In genomic region chr1:248688527-248689298, GRCh38 we compare ENCODE assay signal across 17 cellular contexts. TPM values are rescaled to one million over a fixed set of nuclear protein-coding genes. Genes with fewer than 3 reads are reported as not detected.
DNase-seq lines count a peak whose midpoint lies in the region; ATAC-seq, FAIRE-seq and TF ChIP-seq lines count a peak whose summit lies in the region.
"Had no signal": no experiment of that assay in that cellular context is flagged by ENCODE, and none has a peak within 500 bp of the region (broad histone marks: within the 10 kb centered on the region; RNA-seq: fewer than 3 reads in every experiment).

No MANE protein-coding gene starts in this region.

- intact Hi-C loops in HepG2 (cut with micrococcal nuclease; ENCODE audit: unreplicated experiment) (no loop called here), Right ventricle myocardium superior (cut with DNase I) (no loop called here)

- TF ChIP-seq EP300 in HepG2 (IDR thresholded peaks at IDR 0.05; ENCODE audit: low read depth in 2 of 2, low read length in 2 of 2): no peak
- TF ChIP-seq EP300 in HepG2 (CRISPR knock-in tag; IDR thresholded peaks at IDR 0.05; ENCODE audit: borderline replicate concordance): no peak

- no TSS peak for BruUV-seq in HepG2 (replicated peaks; lab: Mats Ljungman, UMichigan)

- no peak for FAIRE-seq in HepG2 (lab: Jason Lieb, UNC)

- CTCF ChIA-PET in HepG2 (lab: Yijun Ruan, JAX; ENCODE audit: low intra/inter-chr PET ratio, low total read pairs): interaction anchor here (1.1 kb wide), 1 partner anchor 66 kb away, joined by 4 read pairs; no protein-coding TSS in a partner anchor

- TF ChIP-seq CTCF in OCI-LY3 (IDR thresholded peaks at IDR 0.05; ENCODE audit: low read depth, low read length) (no peak), HepG2 (CRISPR knock-in tag; IDR thresholded peaks at IDR 0.05) (no peak), BE2C (IDR thresholded peaks at IDR 0.05; ENCODE audit: low read depth, low read length) (no peak)

- H3K36me3 ChIP-seq in OCI-LY3 (replicated peaks; ENCODE audit: low read depth, low read length) (peaks cover 2% of the 10 kb centered on the region), HepG2 (replicated peaks in 1 of 2; ENCODE audit: control insufficient read depth in 1 of 2, insufficient read depth in 2 of 2, low read length in 2 of 2) (no peaks in the 10 kb centered on the region), BE2C (no peaks in the 10 kb centered on the region)

- no peaks in the 10 kb centered on the region for H3K79me2 ChIP-seq in OCI-LY3 (ENCODE audit: low read length)
- no peaks in the 10 kb centered on the region for H3K79me2 ChIP-seq in HepG2 (ENCODE audit: insufficient read depth, low read length)

- H3K9me3 ChIP-seq in OCI-LY3 (ENCODE audit: insufficient read depth, low read length) (peaks cover 3% of the 10 kb centered on the region), HepG2 (ENCODE audit: low read length) (no peaks in the 10 kb centered on the region), BE2C (no peaks in the 10 kb centered on the region; the same call in 1 of the 2 replicates)
- H3K9me3 ChIP-seq: mucosa of descending colon, SK-N-SH had no signal

- H3K4me1 ChIP-seq in OCI-LY3 (ENCODE audit: low read length) (peaks cover 35% of the 10 kb centered on the region), HepG2 (ENCODE audit: insufficient read depth, low read length) (no peaks in the 10 kb centered on the region), BE2C (no peaks in the 10 kb centered on the region)

- H4K20me1 ChIP-seq in OCI-LY3 (ENCODE audit: insufficient read depth, low read length): no peaks in the 10 kb centered on the region
- H4K20me1 ChIP-seq in HepG2 (ENCODE audit: insufficient read depth, low read length): no peaks in the 10 kb centered on the region

- H2AFZ ChIP-seq in OCI-LY3 (ENCODE audit: low read depth, low read length): no peak overlapping the region
- H2AFZ ChIP-seq in HepG2 (ENCODE audit: low read length): no peak overlapping the region

- ATAC-seq in GM18519 (IDR thresholded peaks at IDR 0.05; ENCODE audit: low FRiP score, unreplicated experiment): peak; percentile 31
- peak; percentile 71 for ATAC-seq in GM21390 (IDR thresholded peaks at IDR 0.05; ENCODE audit: unreplicated experiment)
- peak; percentile 63 for ATAC-seq in HG02973 (IDR thresholded peaks at IDR 0.05; ENCODE audit: unreplicated experiment)
- ATAC-seq in HepG2: no peak
- ATAC-seq in Right ventricle myocardium superior (ENCODE audit: poor library complexity): no peak
- ATAC-seq: mucosa of descending colon had no signal

- POLR2A ChIA-PET in HepG2 (lab: Yijun Ruan, JAX): no interaction called here

- DNase-seq in HepG2 (ENCODE audit: low spot score): no peak
- DNase-seq in Right ventricle myocardium superior: no peak
- DNase-seq in BE2C: no peak
- no peak for DNase-seq in substantia nigra (lab: John Stamatoyannopoulos, UW)
- DNase-seq: activated gamma-delta T cell; caudate nucleus; CD4-positive, alpha-beta memory T cell; mucosa of descending colon; NCI-H1048; NCI-H748 treated with DMSO at 0.1 percent for 48 hours; retina; SK-N-SH had no signal

- H3K4me3 ChIP-seq in OCI-LY3 (ENCODE audit: low read length) (no peak overlapping the region; the same call in 1 of the 2 replicates), HepG2 (replicated peaks in 1 of 3; ENCODE audit: insufficient read depth in 1 of 3, low read depth in 2 of 3, low read length in 3 of 3) (no peak overlapping the region), BE2C (ENCODE audit: low read depth, low read length) (no peak overlapping the region)
- H3K4me3 ChIP-seq: mucosa of descending colon had no signal

- H3K27ac ChIP-seq in OCI-LY3 (ENCODE audit: low read length): peak overlapping the region; percentile 14; the same call in 1 of the 2 replicates
- no peak overlapping the region for H3K27ac ChIP-seq in HepG2 (ENCODE audit: extremely low read length, insufficient read depth, low read length)
- no peak overlapping the region for H3K27ac ChIP-seq in substantia nigra (ENCODE audit: low read depth, low read length, poor library complexity, severe bottlenecking)

- H3K9ac ChIP-seq in OCI-LY3 (ENCODE audit: low read length) (no peak overlapping the region), HepG2 (ENCODE audit: insufficient read depth, low read depth, low read length) (no peak overlapping the region)
- H3K9ac ChIP-seq: SK-N-SH had no signal

- H3K4me2 ChIP-seq in OCI-LY3 (ENCODE audit: low read length): peak overlapping the region; percentile 50
- H3K4me2 ChIP-seq in HepG2 (ENCODE audit: low read depth, low read length): no peak overlapping the region
- H3K4me2 ChIP-seq: SK-N-SH had no signal

- H3K27me3 ChIP-seq in OCI-LY3 (ENCODE audit: low read depth, low read length) (no peaks in the 10 kb centered on the region), HepG2 (ENCODE audit: control insufficient read depth in 1 of 2, insufficient read depth in 2 of 2, low read length in 2 of 2) (no peaks in the 10 kb centered on the region), BE2C (no peaks in the 10 kb centered on the region)

- TF ChIP-seq RAD21 in HepG2 (CRISPR knock-in tag; IDR thresholded peaks at IDR 0.05): no peak

- WGBS in HepG2 (ENCODE audit: low lambda C conversion rate): 50% methylated on average over 4 of the region's 4 CpGs

- in situ Hi-C loops in HepG2 (cut with HindIII; ENCODE audit: extremely low pct_ligation_motif_present, low pct_unique_long_range_greater_than_20kb): no loop called here

- no peak for TF ChIP-seq POLR2A in HepG2 (IDR thresholded peaks at IDR 0.05; ENCODE audit: insufficient read depth in 1 of 2, low read depth in 2 of 2, low read length in 2 of 2)

RNA-seq across cellular contexts. Expression of gene OR14I1, which starts 13.9 kb away (rescaled TPM):
- total RNA-seq in HepG2 (2016; rRNA removed; fragmentation: Illumina TruSeq; extraction: Trizol): not detected in 2 replicates
- total RNA-seq in HepG2 (2016; cell fraction: cytosol; rRNA removed; fragmentation: Illumina TruSeq; extraction: Trizol; ENCODE audit: low read depth): not detected in 2 replicates
- not detected in 2 replicates for total RNA-seq in HepG2 (2016; cell fraction: insoluble cytoplasmic fraction; rRNA removed; fragmentation: Illumina TruSeq; extraction: Trizol)
- total RNA-seq in HepG2 (2016; cell fraction: membrane; rRNA removed; fragmentation: Illumina TruSeq; extraction: Trizol): not detected in 2 replicates
- not detected in 2 replicates for total RNA-seq in HepG2 (2016; cell fraction: nucleus; rRNA removed; fragmentation: Illumina TruSeq; extraction: Trizol)
- not detected in 2 replicates for polyA plus RNA-seq in HepG2 (2011; rRNA removed)
- polyA plus RNA-seq in HepG2 (2011; cell fraction: cytosol; rRNA removed): not detected in 2 replicates
- not detected in 2 replicates for polyA plus RNA-seq in HepG2 (2011; cell fraction: nucleus; rRNA removed)
- not detected in 2 replicates for polyA plus RNA-seq in HepG2 (2012)
- polyA plus RNA-seq in HepG2 (2016; cell fraction: cytosol; fragmentation: Illumina TruSeq; extraction: Trizol; ENCODE audit: low read depth): not detected in 2 replicates
- polyA plus RNA-seq in HepG2 (2016; cell fraction: insoluble cytoplasmic fraction; fragmentation: Illumina TruSeq; extraction: Trizol; ENCODE audit: low read depth): not detected in 2 replicates
- polyA plus RNA-seq in HepG2 (2016; cell fraction: membrane; fragmentation: Illumina TruSeq; extraction: Trizol; ENCODE audit: low read depth): not detected in 2 replicates
- polyA plus RNA-seq in HepG2 (2016; cell fraction: nucleus; fragmentation: Illumina TruSeq; extraction: Trizol; ENCODE audit: insufficient read depth, low read depth): not detected in 2 replicates
- not detected in 2 replicates for polyA minus RNA-seq in HepG2 (2011; rRNA and poly(A)+ RNA removed; ENCODE audit: low replicate concordance)
- polyA minus RNA-seq in HepG2 (2011; cell fraction: cytosol; rRNA and poly(A)+ RNA removed): not detected in 2 replicates
- not detected in 2 replicates for polyA minus RNA-seq in HepG2 (2011; cell fraction: nucleus; rRNA and poly(A)+ RNA removed)
- total RNA-seq in Right ventricle myocardium superior: not detected
- not detected for polyA plus RNA-seq in BE2C (2012; ENCODE audit: insufficient read depth, insufficient read length, low read depth)
- total RNA-seq: CD4-positive, alpha-beta memory T cell; epithelial cell of proximal tubule; mucosa of descending colon had no signal
- polyA plus RNA-seq: CD4-positive, alpha-beta memory T cell; SK-N-SH had no signal

RNA-seq across cellular contexts. Expression of gene OR2T27, which starts 33.4 kb away (rescaled TPM):
- total RNA-seq in HepG2 (2016; rRNA removed; fragmentation: Illumina TruSeq; extraction: Trizol) (not detected in 2 replicates), Right ventricle myocardium superior (not detected)
- not detected in 2 replicates for total RNA-seq in HepG2 (2016; cell fraction: cytosol; rRNA removed; fragmentation: Illumina TruSeq; extraction: Trizol; ENCODE audit: low read depth)
- total RNA-seq in HepG2 (2016; cell fraction: insoluble cytoplasmic fraction; rRNA removed; fragmentation: Illumina TruSeq; extraction: Trizol): not detected in 2 replicates
- not detected in 2 replicates for total RNA-seq in HepG2 (2016; cell fraction: membrane; rRNA removed; fragmentation: Illumina TruSeq; extraction: Trizol)
- total RNA-seq in HepG2 (2016; cell fraction: nucleus; rRNA removed; fragmentation: Illumina TruSeq; extraction: Trizol): not detected in 2 replicates
- not detected in 2 replicates for polyA plus RNA-seq in HepG2 (2011; rRNA removed)
- polyA plus RNA-seq in HepG2 (2011; cell fraction: cytosol; rRNA removed): not detected in 2 replicates
- not detected in 2 replicates for polyA plus RNA-seq in HepG2 (2011; cell fraction: nucleus; rRNA removed)
- polyA plus RNA-seq in HepG2 (2012): not detected in 2 replicates
- polyA plus RNA-seq in HepG2 (2016; cell fraction: cytosol; fragmentation: Illumina TruSeq; extraction: Trizol; ENCODE audit: low read depth): not detected in 2 replicates
- not detected in 2 replicates for polyA plus RNA-seq in HepG2 (2016; cell fraction: insoluble cytoplasmic fraction; fragmentation: Illumina TruSeq; extraction: Trizol; ENCODE audit: low read depth)
- not detected in 2 replicates for polyA plus RNA-seq in HepG2 (2016; cell fraction: membrane; fragmentation: Illumina TruSeq; extraction: Trizol; ENCODE audit: low read depth)
- polyA plus RNA-seq in HepG2 (2016; cell fraction: nucleus; fragmentation: Illumina TruSeq; extraction: Trizol; ENCODE audit: insufficient read depth, low read depth): not detected in 2 replicates
- polyA minus RNA-seq in HepG2 (2011; rRNA and poly(A)+ RNA removed; ENCODE audit: low replicate concordance): not detected in 2 replicates
- polyA minus RNA-seq in HepG2 (2011; cell fraction: cytosol; rRNA and poly(A)+ RNA removed): not detected in 2 replicates
- not detected in 2 replicates for polyA minus RNA-seq in HepG2 (2011; cell fraction: nucleus; rRNA and poly(A)+ RNA removed)
- polyA plus RNA-seq in BE2C (2012; ENCODE audit: insufficient read depth, insufficient read length, low read depth): not detected
- total RNA-seq: CD4-positive, alpha-beta memory T cell; epithelial cell of proximal tubule; mucosa of descending colon had no signal
- polyA plus RNA-seq: CD4-positive, alpha-beta memory T cell; SK-N-SH had no signal

RNA-seq across cellular contexts. Expression of gene OR2T35, which starts 43.6 kb away (rescaled TPM):
- not detected in 2 replicates for total RNA-seq in HepG2 (2016; rRNA removed; fragmentation: Illumina TruSeq; extraction: Trizol)
- not detected in 2 replicates for total RNA-seq in HepG2 (2016; cell fraction: cytosol; rRNA removed; fragmentation: Illumina TruSeq; extraction: Trizol; ENCODE audit: low read depth)
- not detected in 2 replicates for total RNA-seq in HepG2 (2016; cell fraction: insoluble cytoplasmic fraction; rRNA removed; fragmentation: Illumina TruSeq; extraction: Trizol)
- not detected in 2 replicates for total RNA-seq in HepG2 (2016; cell fraction: membrane; rRNA removed; fragmentation: Illumina TruSeq; extraction: Trizol)
- not detected in 2 replicates for total RNA-seq in HepG2 (2016; cell fraction: nucleus; rRNA removed; fragmentation: Illumina TruSeq; extraction: Trizol)
- polyA plus RNA-seq in HepG2 (2011; rRNA removed): not detected in 2 replicates
- polyA plus RNA-seq in HepG2 (2011; cell fraction: cytosol; rRNA removed): not detected in 2 replicates
- not detected in 2 replicates for polyA plus RNA-seq in HepG2 (2011; cell fraction: nucleus; rRNA removed)
- polyA plus RNA-seq in HepG2 (2012): not detected in 2 replicates
- not detected in 2 replicates for polyA plus RNA-seq in HepG2 (2016; cell fraction: cytosol; fragmentation: Illumina TruSeq; extraction: Trizol; ENCODE audit: low read depth)
- polyA plus RNA-seq in HepG2 (2016; cell fraction: insoluble cytoplasmic fraction; fragmentation: Illumina TruSeq; extraction: Trizol; ENCODE audit: low read depth): not detected in 2 replicates
- polyA plus RNA-seq in HepG2 (2016; cell fraction: membrane; fragmentation: Illumina TruSeq; extraction: Trizol; ENCODE audit: low read depth): not detected in 2 replicates
- polyA plus RNA-seq in HepG2 (2016; cell fraction: nucleus; fragmentation: Illumina TruSeq; extraction: Trizol; ENCODE audit: insufficient read depth, low read depth): not detected in 2 replicates
- polyA minus RNA-seq in HepG2 (2011; rRNA and poly(A)+ RNA removed; ENCODE audit: low replicate concordance): not detected in 2 replicates
- polyA minus RNA-seq in HepG2 (2011; cell fraction: cytosol; rRNA and poly(A)+ RNA removed): not detected in 2 replicates
- not detected in 2 replicates for polyA minus RNA-seq in HepG2 (2011; cell fraction: nucleus; rRNA and poly(A)+ RNA removed)
- total RNA-seq in Right ventricle myocardium superior: not detected
- polyA plus RNA-seq in BE2C (2012; ENCODE audit: insufficient read depth, insufficient read length, low read depth): not detected
- total RNA-seq: CD4-positive, alpha-beta memory T cell; epithelial cell of proximal tubule; mucosa of descending colon had no signal
- polyA plus RNA-seq: CD4-positive, alpha-beta memory T cell; SK-N-SH had no signal

RNA-seq across cellular contexts. Expression of gene OR2T11, which starts 53.8 kb away (rescaled TPM):
- total RNA-seq in HepG2 (2016; rRNA removed; fragmentation: Illumina TruSeq; extraction: Trizol) (not detected in 2 replicates), Right ventricle myocardium superior (not detected)
- not detected in 2 replicates for total RNA-seq in HepG2 (2016; cell fraction: cytosol; rRNA removed; fragmentation: Illumina TruSeq; extraction: Trizol; ENCODE audit: low read depth)
- total RNA-seq in HepG2 (2016; cell fraction: insoluble cytoplasmic fraction; rRNA removed; fragmentation: Illumina TruSeq; extraction: Trizol): not detected in 2 replicates
- total RNA-seq in HepG2 (2016; cell fraction: membrane; rRNA removed; fragmentation: Illumina TruSeq; extraction: Trizol): not detected in 2 replicates
- total RNA-seq in HepG2 (2016; cell fraction: nucleus; rRNA removed; fragmentation: Illumina TruSeq; extraction: Trizol): not detected in 2 replicates
- polyA plus RNA-seq in HepG2 (2011; rRNA removed): not detected in 2 replicates
- not detected in 2 replicates for polyA plus RNA-seq in HepG2 (2011; cell fraction: cytosol; rRNA removed)
- not detected in 2 replicates for polyA plus RNA-seq in HepG2 (2011; cell fraction: nucleus; rRNA removed)
- polyA plus RNA-seq in HepG2 (2012): not detected in 2 replicates
- not detected in 2 replicates for polyA plus RNA-seq in HepG2 (2016; cell fraction: cytosol; fragmentation: Illumina TruSeq; extraction: Trizol; ENCODE audit: low read depth)
- not detected in 2 replicates for polyA plus RNA-seq in HepG2 (2016; cell fraction: insoluble cytoplasmic fraction; fragmentation: Illumina TruSeq; extraction: Trizol; ENCODE audit: low read depth)
- not detected in 2 replicates for polyA plus RNA-seq in HepG2 (2016; cell fraction: membrane; fragmentation: Illumina TruSeq; extraction: Trizol; ENCODE audit: low read depth)
- not detected in 2 replicates for polyA plus RNA-seq in HepG2 (2016; cell fraction: nucleus; fragmentation: Illumina TruSeq; extraction: Trizol; ENCODE audit: insufficient read depth, low read depth)
- polyA minus RNA-seq in HepG2 (2011; rRNA and poly(A)+ RNA removed; ENCODE audit: low replicate concordance): not detected in 2 replicates
- not detected in 2 replicates for polyA minus RNA-seq in HepG2 (2011; cell fraction: cytosol; rRNA and poly(A)+ RNA removed)
- not detected in 2 replicates for polyA minus RNA-seq in HepG2 (2011; cell fraction: nucleus; rRNA and poly(A)+ RNA removed)
- polyA plus RNA-seq in BE2C (2012; ENCODE audit: insufficient read depth, insufficient read length, low read depth): not detected
- total RNA-seq: CD4-positive, alpha-beta memory T cell; epithelial cell of proximal tubule; mucosa of descending colon had no signal
- polyA plus RNA-seq: CD4-positive, alpha-beta memory T cell; SK-N-SH had no signal

Comparison
In these comparisons a context has a peak if more than half of its experiments do, and no peak if none do; other contexts are left out.
1. ATAC-seq: peak in GM18519 (single experiment), GM21390 (single experiment) and HG02973 (single experiment); none in HepG2 (single experiment) and Right ventricle myocardium superior (single experiment).